ENCODE assay signal across 10 cellular contexts in the genomic region with DNA sequence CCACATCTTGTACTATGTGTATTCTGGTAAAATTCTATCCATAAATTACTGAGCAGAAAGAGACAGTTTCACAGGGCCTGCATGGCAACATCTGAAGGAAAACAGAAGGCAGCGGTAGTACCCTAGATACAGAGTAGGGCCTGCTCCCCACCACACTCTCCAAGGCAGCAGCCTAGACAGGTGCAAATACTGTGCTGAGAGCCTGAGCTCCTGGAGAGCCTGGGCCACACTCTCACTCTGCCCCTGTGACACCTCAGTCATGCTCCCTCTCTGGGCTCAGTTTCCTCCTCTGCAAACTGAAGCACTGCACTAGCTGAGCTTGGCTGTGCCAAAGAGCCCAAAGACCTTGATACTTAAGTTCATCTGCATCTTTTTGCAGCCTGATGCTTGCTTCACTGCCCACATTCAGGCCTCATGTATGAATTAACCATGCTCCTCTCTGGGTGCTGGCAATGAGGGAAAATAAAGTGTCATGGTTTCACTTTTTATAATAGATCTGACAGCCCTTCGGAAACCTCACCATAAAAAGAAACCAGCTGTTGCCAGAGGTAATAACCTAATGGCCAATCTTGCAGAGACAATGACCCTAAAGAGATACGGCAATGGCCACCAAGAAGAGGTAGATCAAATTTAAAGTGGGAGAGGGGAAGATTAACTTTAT.
DNase-seq lines count a peak whose midpoint lies in the region; ATAC-seq, FAIRE-seq and TF ChIP-seq lines count a peak whose summit lies in the region.
"Had no signal": no experiment of that assay in that cellular context is flagged by ENCODE, and none has a peak within 500 bp of the region (broad histone marks: within the 10 kb centered on the region; RNA-seq: fewer than 3 reads in every experiment).

No MANE protein-coding gene starts in this region.

- peak; percentile 58 for ATAC-seq in GM18858 (IDR thresholded peaks at IDR 0.05; ENCODE audit: unreplicated experiment)
- ATAC-seq in GM21390 (IDR thresholded peaks at IDR 0.05; ENCODE audit: unreplicated experiment), result peak; percentile 81
- peak; percentile 79 for ATAC-seq in HG03139 (IDR thresholded peaks at IDR 0.05; ENCODE audit: unreplicated experiment)
- ATAC-seq in GM12878, result peak; percentile 83
- no peak for ATAC-seq in Right ventricle myocardium inferior

- H3K79me2 ChIP-seq in GM12878 (ENCODE audit: control insufficient read depth, insufficient read depth, low read length), result no peaks in the 10 kb centered on the region

- H3K27me3 ChIP-seq in GM12878 (replicated peaks in 1 of 2; ENCODE audit: control insufficient read depth in 2 of 2, insufficient read depth in 2 of 2, low read length in 1 of 2) (no peaks in the 10 kb centered on the region), spleen (replicated peaks in 1 of 7) (no peaks in the 10 kb centered on the region)
- H3K27me3 ChIP-seq: right lobe of liver had no signal

- TF ChIP-seq POLR2A in GM12878 (IDR thresholded peaks at IDR 0.05; ENCODE audit: low read depth, low read length) (no peak), spleen (IDR thresholded peaks at IDR 0.05) (no peak)

- TF ChIP-seq CTCF in GM12878 (IDR thresholded peaks at IDR 0.05 in 2 of 3, conservative IDR thresholded peaks at IDR 0.05 in 1 of 3; ENCODE audit: control insufficient read depth in 2 of 3, extremely low read depth in 1 of 3, insufficient read depth in 1 of 3, low read depth in 3 of 3, low read length in 3 of 3) (no peak), spleen (IDR thresholded peaks at IDR 0.05 in 8 of 11, conservative IDR thresholded peaks at IDR 0.05 in 3 of 11) (no peak)

- H2AFZ ChIP-seq in GM12878 (ENCODE audit: control insufficient read depth, low read depth, low read length), result peak overlapping the region; percentile 22

- peak; percentile 53 for DNase-seq in GM12878 (ENCODE audit: low read depth, low spot score)
- DNase-seq in spleen, result no peak
- DNase-seq in Right ventricle myocardium inferior (ENCODE audit: missing footprints), result no peak
- no peak for DNase-seq in T1000 (lab: John Stamatoyannopoulos, UW)
- DNase-seq in NCI-H2029 treated with DMSO at 0.1 percent for 48 hours (lab: John Stamatoyannopoulos, UW), result no peak
- DNase-seq: right lobe of liver had no signal

- no peak overlapping the region for H3K4me3 ChIP-seq in GM12878
- H3K4me3 ChIP-seq in spleen, result no peak overlapping the region
- H3K4me3 ChIP-seq: right lobe of liver had no signal

- SMC1A ChIA-PET in GM12878 (lab: Charles Lee; ENCODE audit: uncharacterized antibody, unreplicated experiment), result interaction anchor here (0.7 to 4.7 kb wide), 8 partner anchors 7 to 124 kb away, joined by 3 to 58 read pairs (median 8); no protein-coding TSS in a partner anchor

- WGBS in GM12878 (ENCODE audit: insufficient coverage, insufficient replicate concordance, low lambda C conversion rate, missing lambda C conversion rate), result 19% methylated on average over 3 of the region's 3 CpGs
- 79 to 90% (median 88%) methylated on average over 3 of the region's 3 CpGs for WGBS in spleen, 5 donors

- RAD21 ChIA-PET in GM12878 (lab: Charles Lee; ENCODE audit: unreplicated experiment), result interaction anchor here (0.5 to 4.2 kb wide), 8 partner anchors 8 to 445 kb away, joined by 3 to 26 read pairs (median 4); no protein-coding TSS in a partner anchor

- intact Hi-C loops in GM12878 (cut with micrococcal nuclease; ENCODE audit: unreplicated experiment), result no loop called here
- intact Hi-C loops in spleen (cut with DNase I; ENCODE audit: low total_unique reads), result no loop called here
- intact Hi-C loops in Right ventricle myocardium inferior (cut with DNase I), result no loop called here

- H3K9me3 ChIP-seq in GM12878 (replicated peaks; ENCODE audit: control insufficient read depth, insufficient read depth, low read length), result no peaks in the 10 kb centered on the region
- no peaks in the 10 kb centered on the region for H3K9me3 ChIP-seq in spleen
- H3K9me3 ChIP-seq: right lobe of liver had no signal

- CTCF ChIA-PET in GM12878 (lab: Yijun Ruan, JAX), result interaction anchor here (1.2 to 3.6 kb wide), 9 partner anchors 8 to 154 kb away, joined by 3 to 22 read pairs (median 4); no protein-coding TSS in a partner anchor

- H3K4me2 ChIP-seq in GM12878 (ENCODE audit: control insufficient read depth, insufficient read depth), result peak overlapping the region; percentile 21

- no peak for TF ChIP-seq EP300 in GM12878 (IDR thresholded peaks at IDR 0.05; ENCODE audit: borderline replicate concordance in 1 of 2, control insufficient read depth in 1 of 2, low read depth in 2 of 2, low read length in 2 of 2)

- H3K4me1 ChIP-seq in GM12878 (ENCODE audit: control insufficient read depth, insufficient read depth, low read length) (peaks cover 30% of the 10 kb centered on the region), spleen (peaks cover 0 to 10% (median 0%) of the 10 kb centered on the region in 6 donors)
- H3K4me1 ChIP-seq: right lobe of liver had no signal

- POLR2A ChIA-PET in GM12878 (lab: Charles Lee), result interaction anchor here (0.5 to 3.2 kb wide), 5 partner anchors 7 to 547 kb away, joined by 3 to 21 read pairs (median 5); no protein-coding TSS in a partner anchor

- FAIRE-seq in GM12878 (lab: Jason Lieb, UNC), result peak; percentile 78
- FAIRE-seq: endometrium had no signal

- H3K9ac ChIP-seq in GM12878 (ENCODE audit: control insufficient read depth, insufficient read depth, low read length), result no peak overlapping the region

- H4K20me1 ChIP-seq in GM12878 (ENCODE audit: control insufficient read depth, insufficient read depth), result no peaks in the 10 kb centered on the region

- in situ Hi-C loops in GM12878 (cut with MboI), result no loop called here

- BruUV-seq in GM12878 (replicated peaks; lab: Mats Ljungman, UMichigan), result no TSS peak

- H3K27ac ChIP-seq in GM12878 (ENCODE audit: control insufficient read depth, insufficient read depth) (peak overlapping the region; percentile 45), spleen (no peak overlapping the region)
- H3K27ac ChIP-seq: right lobe of liver had no signal

- TF ChIP-seq RAD21 in GM12878 (IDR thresholded peaks at IDR 0.05; ENCODE audit: insufficient read depth, low read depth, low read length), result no peak

- H3K36me3 ChIP-seq in GM12878 (ENCODE audit: control insufficient read depth in 2 of 2, insufficient read depth in 2 of 2, low read length in 1 of 2) (no peaks in the 10 kb centered on the region), spleen (no peaks in the 10 kb centered on the region)
- H3K36me3 ChIP-seq: right lobe of liver had no signal

TF ChIP-seq in GM12878, 131 proteins besides CTCF, POLR2A, EP300 and RAD21 (continues in another document):
- TF ChIP-seq, protein P1, sequence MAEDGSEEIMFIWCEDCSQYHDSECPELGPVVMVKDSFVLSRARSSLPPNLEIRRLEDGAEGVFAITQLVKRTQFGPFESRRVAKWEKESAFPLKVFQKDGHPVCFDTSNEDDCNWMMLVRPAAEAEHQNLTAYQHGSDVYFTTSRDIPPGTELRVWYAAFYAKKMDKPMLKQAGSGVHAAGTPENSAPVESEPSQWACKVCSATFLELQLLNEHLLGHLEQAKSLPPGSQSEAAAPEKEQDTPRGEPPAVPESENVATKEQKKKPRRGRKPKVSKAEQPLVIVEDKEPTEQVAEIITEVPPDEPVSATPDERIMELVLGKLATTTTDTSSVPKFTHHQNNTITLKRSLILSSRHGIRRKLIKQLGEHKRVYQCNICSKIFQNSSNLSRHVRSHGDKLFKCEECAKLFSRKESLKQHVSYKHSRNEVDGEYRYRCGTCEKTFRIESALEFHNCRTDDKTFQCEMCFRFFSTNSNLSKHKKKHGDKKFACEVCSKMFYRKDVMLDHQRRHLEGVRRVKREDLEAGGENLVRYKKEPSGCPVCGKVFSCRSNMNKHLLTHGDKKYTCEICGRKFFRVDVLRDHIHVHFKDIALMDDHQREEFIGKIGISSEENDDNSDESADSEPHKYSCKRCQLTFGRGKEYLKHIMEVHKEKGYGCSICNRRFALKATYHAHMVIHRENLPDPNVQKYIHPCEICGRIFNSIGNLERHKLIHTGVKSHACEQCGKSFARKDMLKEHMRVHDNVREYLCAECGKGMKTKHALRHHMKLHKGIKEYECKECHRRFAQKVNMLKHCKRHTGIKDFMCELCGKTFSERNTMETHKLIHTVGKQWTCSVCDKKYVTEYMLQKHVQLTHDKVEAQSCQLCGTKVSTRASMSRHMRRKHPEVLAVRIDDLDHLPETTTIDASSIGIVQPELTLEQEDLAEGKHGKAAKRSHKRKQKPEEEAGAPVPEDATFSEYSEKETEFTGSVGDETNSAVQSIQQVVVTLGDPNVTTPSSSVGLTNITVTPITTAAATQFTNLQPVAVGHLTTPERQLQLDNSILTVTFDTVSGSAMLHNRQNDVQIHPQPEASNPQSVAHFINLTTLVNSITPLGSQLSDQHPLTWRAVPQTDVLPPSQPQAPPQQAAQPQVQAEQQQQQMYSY (CRISPR knock-in tag; IDR thresholded peaks at IDR 0.05), result no peak
- TF ChIP-seq EGR1 (IDR thresholded peaks at IDR 0.05; ENCODE audit: borderline replicate concordance in 1 of 2, low read depth in 2 of 2, low read length in 2 of 2) (no peak), STAT3 (IDR thresholded peaks at IDR 0.05; ENCODE audit: low read depth, low read length) (no peak), POLR2AphosphoS5 (IDR thresholded peaks at IDR 0.05; ENCODE audit: low read length) (no peak), ZNF384 (IDR thresholded peaks at IDR 0.05; ENCODE audit: borderline replicate concordance, low read depth, low read length) (no peak), SPI1 (IDR thresholded peaks at IDR 0.05; ENCODE audit: borderline replicate concordance, insufficient read depth, low read depth, low read length) (no peak), KDM1A (IDR thresholded peaks at IDR 0.05; ENCODE audit: borderline replicate concordance) (no peak), NBN (IDR thresholded peaks at IDR 0.05) (no peak), WRNIP1 (IDR thresholded peaks at IDR 0.05; ENCODE audit: borderline replicate concordance, low read depth, low read length) (no peak), TCF3 (IDR thresholded peaks at IDR 0.05; ENCODE audit: borderline replicate concordance, insufficient read depth, low read depth, low read length) (no peak)
- TF ChIP-seq, protein P2, sequence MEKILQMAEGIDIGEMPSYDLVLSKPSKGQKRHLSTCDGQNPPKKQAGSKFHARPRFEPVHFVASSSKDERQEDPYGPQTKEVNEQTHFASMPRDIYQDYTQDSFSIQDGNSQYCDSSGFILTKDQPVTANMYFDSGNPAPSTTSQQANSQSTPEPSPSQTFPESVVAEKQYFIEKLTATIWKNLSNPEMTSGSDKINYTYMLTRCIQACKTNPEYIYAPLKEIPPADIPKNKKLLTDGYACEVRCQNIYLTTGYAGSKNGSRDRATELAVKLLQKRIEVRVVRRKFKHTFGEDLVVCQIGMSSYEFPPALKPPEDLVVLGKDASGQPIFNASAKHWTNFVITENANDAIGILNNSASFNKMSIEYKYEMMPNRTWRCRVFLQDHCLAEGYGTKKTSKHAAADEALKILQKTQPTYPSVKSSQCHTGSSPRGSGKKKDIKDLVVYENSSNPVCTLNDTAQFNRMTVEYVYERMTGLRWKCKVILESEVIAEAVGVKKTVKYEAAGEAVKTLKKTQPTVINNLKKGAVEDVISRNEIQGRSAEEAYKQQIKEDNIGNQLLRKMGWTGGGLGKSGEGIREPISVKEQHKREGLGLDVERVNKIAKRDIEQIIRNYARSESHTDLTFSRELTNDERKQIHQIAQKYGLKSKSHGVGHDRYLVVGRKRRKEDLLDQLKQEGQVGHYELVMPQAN (conservative IDR thresholded peaks at IDR 0.05), result no peak
